ENCODE assay signal across 9 cellular contexts in the genomic region with DNA sequence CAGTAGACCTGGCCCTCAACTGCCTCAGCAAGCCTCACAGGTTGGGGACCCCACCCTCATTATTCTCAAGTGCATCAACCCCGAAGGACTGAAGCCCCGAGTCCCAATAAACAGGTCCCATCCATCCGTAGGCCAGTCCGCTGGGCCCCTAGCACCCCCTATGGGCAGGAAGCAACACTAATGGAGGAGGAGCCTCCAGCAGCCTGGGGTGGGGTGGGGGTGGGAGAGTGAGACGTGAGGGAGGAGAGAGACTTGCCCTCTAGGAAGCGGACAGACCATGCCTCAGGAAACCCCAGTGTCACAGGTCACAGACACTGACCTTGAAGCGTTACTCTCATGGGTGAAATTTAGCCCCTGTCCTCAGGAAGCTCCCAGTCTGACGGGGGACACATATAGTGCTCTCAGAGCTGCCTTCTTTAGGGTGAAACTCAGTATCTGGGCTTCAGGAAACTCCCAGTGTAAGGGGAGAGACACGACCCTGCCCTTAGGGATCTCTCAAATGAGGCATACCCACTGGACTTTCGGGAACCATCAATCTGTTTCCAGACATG.
DNase-seq lines count a peak whose midpoint lies in the region; ATAC-seq and TF ChIP-seq lines count a peak whose summit lies in the region.
"Had no signal": no experiment of that assay in that cellular context is flagged by ENCODE, and none has a peak within 500 bp of the region (broad histone marks: within the 10 kb centered on the region; RNA-seq: fewer than 3 reads in every experiment).

No MANE protein-coding gene starts in this region.

- peak overlapping the region in 2 of 3 donors; percentile 44 to 62 for H3K4me3 Mint-ChIP-seq in T-cell
- H3K4me3 Mint-ChIP-seq in activated CD8-positive, alpha-beta memory T cell treated with anti-CD3 and anti-CD28 coated beads, Interleukin-2, amount 10 ng/mL, durations not matched to agents 7 days and 5 days, result no peak overlapping the region

- TF ChIP-seq CTCF in HCT116 (IDR thresholded peaks at IDR 0.05 in 2 of 3, conservative IDR thresholded peaks at IDR 0.05 in 1 of 3; ENCODE audit: borderline replicate concordance in 1 of 3, insufficient read depth in 1 of 3, low read depth in 2 of 3, low read length in 2 of 3) (peak in 2 of 3 experiments; percentile 68 to 83; a peak in 4 of 6 replicates), thyroid gland (IDR thresholded peaks at IDR 0.05) (peak in 3 of 6 experiments; percentile 8 to 40 (median 24))

- TF ChIP-seq POLR2A in HCT116 (IDR thresholded peaks at IDR 0.05; ENCODE audit: borderline replicate concordance, extremely low read depth, insufficient read depth, insufficient read length) (peak; percentile 83), thyroid gland (IDR thresholded peaks at IDR 0.05) (no peak)

- no peaks in the 10 kb centered on the region for H3K9me3 Mint-ChIP-seq in T-cell
- no peaks in the 10 kb centered on the region for H3K9me3 Mint-ChIP-seq in activated CD8-positive, alpha-beta memory T cell treated with anti-CD3 and anti-CD28 coated beads, Interleukin-2, amount 10 ng/mL, durations not matched to agents 7 days and 5 days (ENCODE audit: low read depth)

- H3K4me2 ChIP-seq in HCT116 (ENCODE audit: low read length), result peak overlapping the region; percentile 94

- BruUV-seq in HCT116 (replicated peaks; lab: Mats Ljungman, UMichigan), result no TSS peak

- DNase-seq in DMS153 (lab: John Stamatoyannopoulos, UW) (peak; percentile 41), DMS153 treated with DMSO at 0.1 percent for 48 hours (lab: John Stamatoyannopoulos, UW; ENCODE audit: unreplicated experiment) (no peak), HCT116 (ENCODE audit: low read depth, low spot score) (peak; percentile 54), T-cell (no peak), right cardiac atrium (peak in 1 of 3 donors; percentile 59), thyroid gland (no peak), foreskin melanocyte (no peak)
- no peak for DNase-seq in activated CD8-positive, alpha-beta memory T cell treated with anti-CD3 and anti-CD28 coated beads, Interleukin-2, amount 10 ng/mL, durations not matched to agents 7 days and 5 days

- no peak for TF ChIP-seq RAD21 in HCT116 (IDR thresholded peaks at IDR 0.05; ENCODE audit: low read depth)

- CTCF ChIA-PET in HCT116 (lab: Charles Lee), result interaction anchor here (1.0 to 4.3 kb wide), 4 partner anchors 10 to 333 kb away, joined by 4 to 23 read pairs (median 10); partner anchors contain the start of gene VEGFA
- CTCF ChIA-PET in T-cell (lab: Charles Lee), result no interaction called here
- CTCF ChIA-PET in activated CD8-positive, alpha-beta memory T cell treated with anti-CD3 and anti-CD28 coated beads, Interleukin-2, amount 10 ng/mL, durations not matched to agents 7 days and 5 days (lab: Charles Lee), result interaction anchor here (1.1 to 3.0 kb wide), 6 partner anchors 18 to 332 kb away, joined by 3 to 8 read pairs (median 6); partner anchors contain the start of gene VEGFA

- no peaks in the 10 kb centered on the region for H3K36me3 Mint-ChIP-seq in T-cell
- H3K36me3 Mint-ChIP-seq in activated CD8-positive, alpha-beta memory T cell treated with anti-CD3 and anti-CD28 coated beads, Interleukin-2, amount 10 ng/mL, durations not matched to agents 7 days and 5 days, result no peaks in the 10 kb centered on the region

- POLR2A ChIA-PET in HCT116 (lab: Charles Lee), result interaction anchor here (0.7 to 2.7 kb wide), 3 partner anchors 9 to 231 kb away, joined by 3 to 13 read pairs (median 7); partner anchors contain the start of gene VEGFA
- POLR2A ChIA-PET in T-cell (lab: Charles Lee), result no interaction called here

- H3K4me1 ChIP-seq in HCT116 (ENCODE audit: control insufficient read depth in 1 of 2, insufficient read depth in 2 of 2, low read length in 2 of 2), result peaks cover 40 to 76% of the 10 kb centered on the region in 2 experiments
- no peaks in the 10 kb centered on the region for H3K4me1 ChIP-seq in right cardiac atrium (ENCODE audit: control insufficient read depth, insufficient read depth, low read length)
- peaks cover 40 to 59% of the 10 kb centered on the region in 2 donors for H3K4me1 ChIP-seq in thyroid gland

- RAD21 ChIA-PET in HCT116 (lab: Charles Lee; ENCODE audit: low non-redundant PET in 1 of 2, low total read pairs in 2 of 2, uncharacterized antibody in 2 of 2, unreplicated experiment in 2 of 2), result interaction anchor here in 1 of 2 experiments (1.1 kb wide), 1 partner anchor 77 kb away, joined by 3 read pairs; no protein-coding TSS in a partner anchor

- no peak overlapping the region for H2AFZ ChIP-seq in HCT116 (ENCODE audit: low read depth, low read length, poor library complexity, severe bottlenecking)

- peak overlapping the region; percentile 58 to 64 for H3K4me3 ChIP-seq in HCT116 (replicated peaks in 1 of 2; ENCODE audit: low read depth in 1 of 2, low read length in 2 of 2)
- H3K4me3 ChIP-seq in right cardiac atrium (ENCODE audit: low read length), result no peak overlapping the region
- H3K4me3 ChIP-seq in thyroid gland (replicated peaks in 1 of 3), result no peak overlapping the region

- no peak overlapping the region for H3K27ac Mint-ChIP-seq in T-cell
- no peak overlapping the region for H3K27ac Mint-ChIP-seq in activated CD8-positive, alpha-beta memory T cell treated with anti-CD3 and anti-CD28 coated beads, Interleukin-2, amount 10 ng/mL, durations not matched to agents 7 days and 5 days

- peaks cover 4 to 10% (median 9%) of the 10 kb centered on the region in 3 donors for H3K4me1 Mint-ChIP-seq in T-cell
- peaks cover 10% of the 10 kb centered on the region for H3K4me1 Mint-ChIP-seq in activated CD8-positive, alpha-beta memory T cell treated with anti-CD3 and anti-CD28 coated beads, Interleukin-2, amount 10 ng/mL, durations not matched to agents 7 days and 5 days

- H3K27me3 Mint-ChIP-seq in T-cell, result peaks cover 27 to 54% of the 10 kb centered on the region in 2 donors
- peaks cover 53% of the 10 kb centered on the region for H3K27me3 Mint-ChIP-seq in activated CD8-positive, alpha-beta memory T cell treated with anti-CD3 and anti-CD28 coated beads, Interleukin-2, amount 10 ng/mL, durations not matched to agents 7 days and 5 days

- ATAC-seq in HCT116 (peak; percentile 68), T-cell (replicated peaks in 1 of 4) (no peak), right cardiac atrium (peak in 1 of 2 donors; percentile 5)
- ATAC-seq in activated CD8-positive, alpha-beta memory T cell treated with anti-CD3 and anti-CD28 coated beads, Interleukin-2, amount 10 ng/mL, durations not matched to agents 7 days and 5 days, result no peak

- intact Hi-C loops in HCT116 (cut with micrococcal nuclease) (loop anchor here (1.0 to 10.0 kb wide), 4 partner anchors 41 to 231 kb away; partner anchors contain the start of gene VEGFA), right cardiac atrium (cut with DNase I) (loop anchor here in 2 of 4 donors (10.0 kb wide), 1 partner anchor 73 kb away; no protein-coding TSS in a partner anchor), thyroid gland (cut with DNase I) (loop anchor here (5.0 kb wide), 2 partner anchors 61 to 229 kb away; partner anchors contain the start of gene VEGFA)

- 49% methylated on average over 10 of the region's 10 CpGs for WGBS in right cardiac atrium
- WGBS in thyroid gland, 2 donors, result 45 to 60% methylated on average over 5 to 10 of the region's 10 CpGs

- H4K20me1 ChIP-seq in HCT116 (ENCODE audit: insufficient read depth), result no peaks in the 10 kb centered on the region

- H3K27ac ChIP-seq in HCT116 (ENCODE audit: low read depth, low read length) (peak overlapping the region; percentile 89), right cardiac atrium (ENCODE audit: low read length) (peak overlapping the region; percentile 8), thyroid gland (peak overlapping the region in 2 of 3 donors; percentile 62 to 91)
- H3K27ac ChIP-seq: C4-2B had no signal

- H3K79me2 ChIP-seq in HCT116 (ENCODE audit: insufficient read depth, low read length), result no peaks in the 10 kb centered on the region

- H3K36me3 ChIP-seq in HCT116 (ENCODE audit: control insufficient read depth in 1 of 2, insufficient read depth in 2 of 2, low read length in 2 of 2), result no peaks in the 10 kb centered on the region
- no peaks in the 10 kb centered on the region for H3K36me3 ChIP-seq in thyroid gland

- no peaks in the 10 kb centered on the region for H3K9me2 ChIP-seq in HCT116 (ENCODE audit: insufficient read depth)

- peak overlapping the region; percentile 61 for H3K9ac ChIP-seq in HCT116 (ENCODE audit: low read length)

- no peaks in the 10 kb centered on the region for H3K9me3 ChIP-seq in HCT116 (ENCODE audit: control insufficient read depth in 1 of 2, insufficient read depth in 1 of 2, low read depth in 1 of 2, low read length in 2 of 2)
- no peaks in the 10 kb centered on the region for H3K9me3 ChIP-seq in right cardiac atrium (ENCODE audit: control insufficient read depth, low read length)
- no peaks in the 10 kb centered on the region for H3K9me3 ChIP-seq in thyroid gland

- no peaks in the 10 kb centered on the region for H3K27me3 ChIP-seq in HCT116 (ENCODE audit: insufficient read depth, low read length)
- H3K27me3 ChIP-seq in right cardiac atrium (ENCODE audit: control insufficient read depth, insufficient read depth), result no peaks in the 10 kb centered on the region
- H3K27me3 ChIP-seq in thyroid gland, result no peaks in the 10 kb centered on the region

TF ChIP-seq in HCT116, 20 proteins besides CTCF, POLR2A, EP300 and RAD21:
- TF ChIP-seq POLR2AphosphoS5 (IDR thresholded peaks at IDR 0.05; ENCODE audit: low read depth, low read length) (peak; percentile 80), YY1 (IDR thresholded peaks at IDR 0.05; ENCODE audit: extremely low read depth, insufficient replicate concordance, low read depth, low read length) (peak; percentile 64), ELF1 (IDR thresholded peaks at IDR 0.05; ENCODE audit: borderline replicate concordance, low read depth) (no peak)

Comparison
In these comparisons a context has a peak if more than half of its experiments do, and no peak if none do; other contexts are left out.
1. DNase-seq: peak in DMS153 (single experiment) and HCT116 (single experiment); none in DMS153 treated with DMSO at 0.1 percent for 48 hours (single experiment), T-cell (0 of 34), thyroid gland (0 of 2), activated CD8-positive, alpha-beta memory T cell treated with anti-CD3 and anti-CD28 coated beads, Interleukin-2, amount 10 ng/mL, durations not matched to agents 7 days and 5 days (single experiment) and foreskin melanocyte (single experiment).
2. H3K27ac ChIP-seq: peak in every context shown above with its lines; median percentile 89 in HCT116; 76 in thyroid gland; 8 in right cardiac atrium.
3. H3K4me3 ChIP-seq: peak in HCT116 (2 of 2); none in right cardiac atrium (single experiment) and thyroid gland (0 of 3).
4. CTCF ChIA-PET loops: an anchor here in HCT116 (1.0 to 4.3 kb wide) and activated CD8-positive, alpha-beta memory T cell treated with anti-CD3 and anti-CD28 coated beads, Interleukin-2, amount 10 ng/mL, durations not matched to agents 7 days and 5 days (1.1 to 3.0 kb wide); none called in T-cell.